29 cellular contexts compared by ENCODE assay signal in genomic region chr6:119187596-119187995, GRCh38.
"Had no signal": no experiment of that assay in that cellular context is flagged by ENCODE, and none has a peak within 500 bp of the region (broad histone marks: within the 10 kb centered on the region; RNA-seq: fewer than 3 reads in every experiment).

No MANE protein-coding gene starts in this region.

- H3K27ac Mint-ChIP-seq: activated CD8-positive, alpha-beta T cell treated with anti-CD3 and anti-CD28 coated beads for 36 hours; activated naive CD4-positive, alpha-beta T cell treated with anti-CD3 and anti-CD28 coated beads, Interleukin-2, amount 10 ng/mL, durations not matched to agents 7 days and 5 days; activated naive CD8-positive, alpha-beta T cell treated with anti-CD3 and anti-CD28 coated beads for 36 hours; activated T-cell treated with anti-CD3 and anti-CD28 coated beads, Interleukin-2, amount 50 U/mL, for 72 hours; activated T-helper 2 cell treated with anti-CD3 and anti-CD28 coated beads, Interferon-gamma antibody, Interleukin-2, Interleukin-4, amounts not matched to agents 10 μg/mL and 5 μg/mL and 100 μg/mL, durations not matched to agents 14 hours and 24 hours and 36 hours had no signal

- H3K4me3 ChIP-seq: cardiac muscle cell, K562, SJCRH30 had no signal

- H3K4me1 ChIP-seq: SJCRH30 had no signal

- H3K27me3 ChIP-seq: brain microvascular endothelial cell, cardiac muscle cell, SJCRH30 had no signal

- ATAC-seq: activated CD4-positive, CD25-positive, alpha-beta regulatory T cell treated with anti-CD3 and anti-CD28 coated beads, Interleukin-2, amount 50 U/mL, for 24 hours; activated CD8-positive, alpha-beta T cell treated with anti-CD3 and anti-CD28 coated beads for 36 hours; activated T-cell treated with anti-CD3 and anti-CD28 coated beads, Interleukin-2, amount 50 U/mL, for 72 hours; K562; Panc1 had no signal

- DNase-seq: activated CD4-positive, alpha-beta T cell treated with anti-CD3 and anti-CD28 coated beads for 4 hours; activated CD8-positive, alpha-beta memory T cell treated with anti-CD3 and anti-CD28 coated beads, Interleukin-2, amount 50 U/mL, for 4 hours; activated CD8-positive, alpha-beta T cell treated with anti-CD3 and anti-CD28 coated beads for 36 hours; activated gamma-delta T cell treated with Interleukin-2 at 50 U/mL for 16 hours; activated naive CD4-positive, alpha-beta T cell treated with anti-CD3 and anti-CD28 coated beads, Interleukin-2, amount 10 ng/mL, durations not matched to agents 7 days and 5 days; activated naive CD8-positive, alpha-beta T cell treated with anti-CD3 and anti-CD28 coated beads for 36 hours; activated T-cell treated with anti-CD3 and anti-CD28 coated beads, Interleukin-2, amount 50 U/mL, for 72 hours; brain microvascular endothelial cell; Karpas-422; NCI-H1105 treated with DMSO at 0.1 percent for 48 hours; NCI-H1436 treated with DMSO at 0.1 percent for 48 hours; NCI-H187 treated with DMSO at 0.1 percent for 48 hours; NCI-H2081 treated with DMSO at 0.1 percent for 48 hours; NCI-H2171 treated with DMSO at 0.1 percent for 48 hours; NCI-H226; NCI-H526; NCI-H82; OCI-M1; Right ventricle myocardium superior; RPMI8226; SJCRH30; SK-N-SH; T-helper 1 cell; WERI-Rb-1 had no signal

- H3K9ac ChIP-seq: SK-N-SH had no signal

- H3K36me3 ChIP-seq: brain microvascular endothelial cell, SJCRH30, WERI-Rb-1 had no signal

- H3K4me1 Mint-ChIP-seq: activated naive CD4-positive, alpha-beta T cell treated with anti-CD3 and anti-CD28 coated beads, Interleukin-2, amount 10 ng/mL, durations not matched to agents 7 days and 5 days had no signal

- H3K9me3 Mint-ChIP-seq: activated CD8-positive, alpha-beta T cell treated with anti-CD3 and anti-CD28 coated beads for 36 hours; activated naive CD4-positive, alpha-beta T cell treated with anti-CD3 and anti-CD28 coated beads, Interleukin-2, amount 10 ng/mL, durations not matched to agents 7 days and 5 days; activated naive CD8-positive, alpha-beta T cell treated with anti-CD3 and anti-CD28 coated beads for 36 hours; activated T-cell treated with anti-CD3 and anti-CD28 coated beads, Interleukin-2, amount 50 U/mL, for 72 hours; activated T-helper 2 cell treated with anti-CD3 and anti-CD28 coated beads, Interferon-gamma antibody, Interleukin-2, Interleukin-4, amounts not matched to agents 10 μg/mL and 5 μg/mL and 100 μg/mL, durations not matched to agents 14 hours and 24 hours and 36 hours had no signal

- FAIRE-seq: K562 had no signal

- H3K4me3 Mint-ChIP-seq: activated CD8-positive, alpha-beta T cell treated with anti-CD3 and anti-CD28 coated beads for 36 hours; activated naive CD4-positive, alpha-beta T cell treated with anti-CD3 and anti-CD28 coated beads, Interleukin-2, amount 10 ng/mL, durations not matched to agents 7 days and 5 days; activated naive CD8-positive, alpha-beta T cell treated with anti-CD3 and anti-CD28 coated beads for 36 hours; activated T-cell treated with anti-CD3 and anti-CD28 coated beads, Interleukin-2, amount 50 U/mL, for 72 hours had no signal

- H3K4me2 ChIP-seq: SK-N-SH had no signal

- H3K27ac ChIP-seq: brain microvascular endothelial cell, cardiac muscle cell, SJCRH30, WERI-Rb-1 had no signal

- H3K9me3 ChIP-seq: SJCRH30, SK-N-SH had no signal

- H3K27me3 Mint-ChIP-seq: activated CD8-positive, alpha-beta T cell treated with anti-CD3 and anti-CD28 coated beads for 36 hours; activated naive CD4-positive, alpha-beta T cell treated with anti-CD3 and anti-CD28 coated beads, Interleukin-2, amount 10 ng/mL, durations not matched to agents 7 days and 5 days; activated naive CD8-positive, alpha-beta T cell treated with anti-CD3 and anti-CD28 coated beads for 36 hours had no signal
